In genomic region chr1:3074800-3075199, GRCh38 we compare ENCODE assay signal across 31 cellular contexts. TPM values are rescaled to one million over a fixed set of nuclear protein-coding genes. Genes with fewer than 3 reads are reported as not detected.
DNase-seq lines count a peak whose midpoint lies in the region; ATAC-seq and TF ChIP-seq lines count a peak whose summit lies in the region.
"Had no signal": no experiment of that assay in that cellular context is flagged by ENCODE, and none has a peak within 500 bp of the region (broad histone marks: within the 10 kb centered on the region; RNA-seq: fewer than 3 reads in every experiment).

No MANE protein-coding gene starts in this region.

- no peak for TF ChIP-seq CTCF in heart left ventricle (IDR thresholded peaks at IDR 0.05)
- TF ChIP-seq CTCF in right atrium auricular region (IDR thresholded peaks at IDR 0.05) = no peak
- no peak for TF ChIP-seq CTCF in left ventricle myocardium inferior (IDR thresholded peaks at IDR 0.05; ENCODE audit: borderline replicate concordance)
- TF ChIP-seq CTCF in hepatocyte (IDR thresholded peaks at IDR 0.05; ENCODE audit: poor library complexity) = no peak

- intact Hi-C loops in heart left ventricle (cut with DNase I) = loop anchor here in 8 of 10 donors (5.0 to 10.0 kb wide), 7 partner anchors 50 to 240 kb away; no protein-coding TSS in a partner anchor
- intact Hi-C loops in left ventricle myocardium inferior (cut with micrococcal nuclease) = no loop called here
- intact Hi-C loops in aorta (cut with DNase I) = loop anchor here (2.0 to 5.0 kb wide), 4 partner anchors 53 to 203 kb away; no protein-coding TSS in a partner anchor

- peaks cover 3 to 59% (median 24%) of the 10 kb centered on the region in 9 donors for H3K27me3 ChIP-seq in heart left ventricle
- H3K27me3 ChIP-seq in right atrium auricular region = peaks cover 9 to 17% of the 10 kb centered on the region in 2 donors
- H3K27me3 ChIP-seq in left ventricle myocardium inferior (ENCODE audit: low read depth) = peaks cover 79% of the 10 kb centered on the region
- H3K27me3 ChIP-seq in neuronal stem cell (ENCODE audit: control insufficient read depth in 3 of 3, insufficient read depth in 3 of 3, low read depth in 1 of 3, low read length in 3 of 3) = peaks cover 20 to 97% (median 49%) of the 10 kb centered on the region in 3 experiments
- H3K27me3 ChIP-seq in aorta (ENCODE audit: control insufficient read depth in 1 of 2, insufficient read depth in 2 of 2, low read length in 1 of 2) = no peaks in the 10 kb centered on the region
- peaks cover 56% of the 10 kb centered on the region for H3K27me3 ChIP-seq in hepatocyte

- H3K27ac ChIP-seq in heart left ventricle = peak overlapping the region in 10 of 12 donors; percentile 41 to 99 (median 86)
- H3K27ac ChIP-seq in right atrium auricular region = no peak overlapping the region
- peak overlapping the region; percentile 96 for H3K27ac ChIP-seq in left ventricle myocardium inferior (replicated peaks)
- H3K27ac ChIP-seq in neuronal stem cell (replicated peaks; ENCODE audit: low read length) = no peak overlapping the region
- H3K27ac ChIP-seq in aorta (ENCODE audit: low read depth in 1 of 2, low read length in 2 of 2) = peak overlapping the region; percentile 3 to 80
- H3K27ac ChIP-seq in hepatocyte = no peak overlapping the region
- H3K27ac ChIP-seq: PC-9, sigmoid colon had no signal

- H3K18ac ChIP-seq in neuronal stem cell (ENCODE audit: low read length) = peak overlapping the region; percentile 94

- H3K9me3 ChIP-seq in heart left ventricle (no peaks in the 10 kb centered on the region), right atrium auricular region (no peaks in the 10 kb centered on the region), left ventricle myocardium inferior (replicated peaks) (no peaks in the 10 kb centered on the region), neuronal stem cell (replicated peaks in 1 of 2; ENCODE audit: control insufficient read depth in 2 of 2, insufficient read depth in 1 of 2, low read depth in 1 of 2, low read length in 2 of 2) (no peaks in the 10 kb centered on the region), aorta (ENCODE audit: control insufficient read depth, low read length) (no peaks in the 10 kb centered on the region), hepatocyte (ENCODE audit: low read depth) (no peaks in the 10 kb centered on the region)
- H3K9me3 ChIP-seq: sigmoid colon had no signal

- peaks cover 0 to 91% (median 21%) of the 10 kb centered on the region in 12 donors for H3K4me1 ChIP-seq in heart left ventricle
- H3K4me1 ChIP-seq in right atrium auricular region = peaks cover 0 to 19% of the 10 kb centered on the region in 2 donors
- H3K4me1 ChIP-seq in left ventricle myocardium inferior = peaks cover 84% of the 10 kb centered on the region
- H3K4me1 ChIP-seq in neuronal stem cell (ENCODE audit: control insufficient read depth in 2 of 2, insufficient read depth in 1 of 2, low read depth in 1 of 2, low read length in 2 of 2) = peaks cover 0 to 45% of the 10 kb centered on the region in 2 donors
- no peaks in the 10 kb centered on the region for H3K4me1 ChIP-seq in aorta (ENCODE audit: control insufficient read depth in 1 of 2, insufficient read depth in 2 of 2, low read length in 2 of 2)
- peaks cover 10% of the 10 kb centered on the region for H3K4me1 ChIP-seq in hepatocyte (ENCODE audit: insufficient read depth)

- peak; percentile 13 to 34 (median 28) for ATAC-seq in heart left ventricle
- ATAC-seq in aorta (ENCODE audit: low FRiP score) = no peak
- ATAC-seq in HG03432 (IDR thresholded peaks at IDR 0.05; ENCODE audit: unreplicated experiment) = no peak

- DNase-seq in heart left ventricle (peak in 2 of 5 donors; percentile 44 to 48), right atrium auricular region (ENCODE audit: low spot score) (no peak), left ventricle myocardium inferior (no peak), neuronal stem cell (ENCODE audit: low spot score) (no peak), aorta (no peak), hepatocyte (ENCODE audit: low spot score) (no peak)
- DNase-seq in activated CD4-positive, CD25-positive, alpha-beta regulatory T cell (lab: John Stamatoyannopoulos, UW) = no peak
- DNase-seq: activated CD4-positive, alpha-beta memory T cell treated with anti-CD3 and anti-CD28 coated beads for 36 hours; activated CD4-positive, alpha-beta T cell treated with anti-CD3 and anti-CD28 coated beads for 1 hour; activated CD8-positive, alpha-beta memory T cell treated with anti-CD3 and anti-CD28 coated beads, Interleukin-2, amount 50 U/mL, for 4 hours; activated naive CD4-positive, alpha-beta T cell treated with anti-CD3 and anti-CD28 coated beads for 36 hours; dermis blood vessel endothelial cell; endodermal cell; NCI-H1436 treated with DMSO at 0.1 percent for 48 hours; NCI-H2081 treated with DMSO at 0.1 percent for 48 hours; NCI-H2227 treated with DMSO at 0.1 percent for 48 hours; PC-9; SHP77; sigmoid colon; stimulated activated CD4-positive, alpha-beta T cell treated with anti-CD3 and anti-CD28 coated beads, Interleukin-12 subunit alpha, Interleukin-12 subunit beta, amount 100 ng/mL, for 4 hours; stimulated activated CD4-positive, alpha-beta T cell treated with anti-CD3 and anti-CD28 coated beads, Interleukin-4, amount 100 ng/mL, for 1 hour had no signal

- H3K4ac ChIP-seq in neuronal stem cell (ENCODE audit: low read length) = peak overlapping the region; percentile 5

- peak overlapping the region; percentile 87 for H2BK120ac ChIP-seq in neuronal stem cell (ENCODE audit: low read depth, low read length)

- H3K14ac ChIP-seq in neuronal stem cell (ENCODE audit: low read length) = peak overlapping the region; percentile 63

- H3K79me1 ChIP-seq in neuronal stem cell (ENCODE audit: low read depth, low read length) = peaks cover 33% of the 10 kb centered on the region

- no peaks in the 10 kb centered on the region for H3K9me2 ChIP-seq in hepatocyte (replicated peaks; ENCODE audit: insufficient read depth)

- H4K8ac ChIP-seq in neuronal stem cell (ENCODE audit: low read depth, low read length) = no peak overlapping the region

- H3K79me2 ChIP-seq in hepatocyte = peaks cover 34% of the 10 kb centered on the region

- TF ChIP-seq POLR2A in heart left ventricle (IDR thresholded peaks at IDR 0.05) = no peak

- H2AFZ ChIP-seq in neuronal stem cell (ENCODE audit: low read length) (no peak overlapping the region), hepatocyte (no peak overlapping the region)
- H2AFZ ChIP-seq: PC-9 had no signal

- peak overlapping the region; percentile 7 for H2BK5ac ChIP-seq in neuronal stem cell (ENCODE audit: low read length)

- H3K9ac ChIP-seq in neuronal stem cell (ENCODE audit: low read depth, low read length, poor library complexity) = peak overlapping the region; percentile 67

- peak overlapping the region; percentile 99 for H2BK15ac ChIP-seq in neuronal stem cell (ENCODE audit: low read length)

- H2BK12ac ChIP-seq in neuronal stem cell (ENCODE audit: low read length) = no peak overlapping the region

- H3K23ac ChIP-seq in neuronal stem cell (ENCODE audit: low read depth, low read length, poor library complexity) = peak overlapping the region; percentile 11

- WGBS in heart left ventricle, 4 donors = 50 to 56% (median 53%) methylated on average over 8 to 12 of the region's 12 CpGs
- no CpG with 5 or more reads among the region's 12 CpGs for WGBS in neuronal stem cell (ENCODE audit: extremely low coverage in 2 of 2, insufficient read length in 2 of 2, insufficient replicate concordance in 1 of 2), 2 donors
- 7 to 10% methylated on average over 12 of the region's 12 CpGs for WGBS in aorta, 2 donors
- 75% methylated on average over 12 of the region's 12 CpGs for WGBS in hepatocyte (ENCODE audit: low lambda C conversion rate, missing lambda C conversion rate)

- peak overlapping the region; percentile 65 for H4K91ac ChIP-seq in neuronal stem cell (ENCODE audit: low read depth, low read length, poor library complexity)

- H3K4me3 ChIP-seq in heart left ventricle (peak overlapping the region in 2 of 12 donors; percentile 16 to 95), right atrium auricular region (no peak overlapping the region), left ventricle myocardium inferior (peak overlapping the region; percentile 87), neuronal stem cell (ENCODE audit: low read length in 2 of 2) (no peak overlapping the region), aorta (ENCODE audit: low read length in 2 of 2) (no peak overlapping the region), hepatocyte (no peak overlapping the region)
- H3K4me3 ChIP-seq: PC-9, sigmoid colon had no signal

- peak overlapping the region; percentile 100 for H2AK5ac ChIP-seq in neuronal stem cell (ENCODE audit: low read depth, low read length)

- H4K20me1 ChIP-seq in hepatocyte (ENCODE audit: insufficient read depth, poor library complexity, severe bottlenecking) = no peaks in the 10 kb centered on the region

- no peak overlapping the region for H3K4me2 ChIP-seq in neuronal stem cell (ENCODE audit: insufficient read depth, low read length, poor library complexity, severe bottlenecking)
- H3K4me2 ChIP-seq in hepatocyte = no peak overlapping the region
- H3K4me2 ChIP-seq: PC-9 had no signal

- no peaks in the 10 kb centered on the region for H3K36me3 ChIP-seq in heart left ventricle
- H3K36me3 ChIP-seq in right atrium auricular region = no peaks in the 10 kb centered on the region
- no peaks in the 10 kb centered on the region for H3K36me3 ChIP-seq in left ventricle myocardium inferior
- no peaks in the 10 kb centered on the region for H3K36me3 ChIP-seq in neuronal stem cell (replicated peaks in 1 of 2; ENCODE audit: control insufficient read depth in 2 of 2, insufficient read depth in 2 of 2, low read length in 2 of 2)
- no peaks in the 10 kb centered on the region for H3K36me3 ChIP-seq in aorta (ENCODE audit: control insufficient read depth in 1 of 2, insufficient read depth in 2 of 2, low read length in 1 of 2)
- no peaks in the 10 kb centered on the region for H3K36me3 ChIP-seq in hepatocyte (replicated peaks; ENCODE audit: insufficient read depth, low read depth)
- H3K36me3 ChIP-seq: sigmoid colon had no signal

RNA-seq across cellular contexts. Expression of gene PRDM16, which starts 5.8 kb away (rescaled TPM):
- total RNA-seq in heart left ventricle (10 to 100 TPM in 7 of 9 donors, 1 to 10 TPM in 2; 6.0 to 22.7 (median 14.4) TPM), right atrium auricular region (1 to 10 TPM in 1 of 2 donors, under 1 TPM in 1; 0.22 to 3.3 TPM), left ventricle myocardium inferior (16.6 TPM), aorta (10 to 100 TPM; 61.9 to 80.7 TPM), hepatocyte (3.9 and 9.9 TPM in 2 replicates)
- polyA plus RNA-seq in heart left ventricle (10 to 100 TPM; 11.3 to 13.1 TPM), aorta (10 to 100 TPM in 1 of 2 donors, 1 to 10 TPM in 1; 5.0 to 21.1 TPM), hepatocyte (7.7 and 8.1 TPM in 2 replicates)
- 7.9 TPM for polyA plus RNA-seq in neuronal stem cell (2013, experiment 1 of 2)
- polyA plus RNA-seq in neuronal stem cell (2013, experiment 2 of 2) = 7.6 TPM
- total RNA-seq: activated CD4-positive, alpha-beta memory T cell treated with anti-CD3 and anti-CD28 coated beads for 36 hours; activated T-helper 1 cell treated with anti-CD3 and anti-CD28 coated beads, Interleukin-12 subunit alpha, Interleukin-12 subunit beta, Interleukin-2, Interleukin-4 antibody, amounts not matched to agents 30 ng/mL and 10 ng/mL and 1 ng/mL, durations not matched to agents 14 hours and 24 hours and 36 hours; dermis blood vessel endothelial cell; myocyte; PC-9; T-helper 2 cell treated with Interferon-gamma antibody and Interleukin-4, amounts not matched to agents 100 ng/mL and 5 ng/mL, for 36 hours had no signal
- polyA plus RNA-seq: IgD-negative memory B cell had no signal

RNA-seq across cellular contexts. Expression of gene ACTRT2, which starts 53.5 kb away (rescaled TPM):
- total RNA-seq in heart left ventricle (not detected), right atrium auricular region (not detected), left ventricle myocardium inferior (not detected), aorta (not detected), hepatocyte (not detected in 2 replicates)
- polyA plus RNA-seq in heart left ventricle (not detected), aorta (not detected), hepatocyte (not detected in 2 replicates)
- polyA plus RNA-seq in neuronal stem cell (2013, experiment 1 of 2) = 0.29 TPM
- 0.29 TPM for polyA plus RNA-seq in neuronal stem cell (2013, experiment 2 of 2)
- total RNA-seq: A172; activated CD4-positive, alpha-beta memory T cell treated with anti-CD3 and anti-CD28 coated beads for 36 hours; activated naive CD4-positive, alpha-beta T cell treated with anti-CD3 and anti-CD28 coated beads for 36 hours; activated T-helper 1 cell treated with anti-CD3 and anti-CD28 coated beads, Interleukin-12 subunit alpha, Interleukin-12 subunit beta, Interleukin-2, Interleukin-4 antibody, amounts not matched to agents 30 ng/mL and 10 ng/mL and 1 ng/mL, durations not matched to agents 14 hours and 24 hours and 36 hours; Daoy; dermis blood vessel endothelial cell; endodermal cell; kidney epithelial cell; myocyte; PC-9; sigmoid colon; T-helper 2 cell treated with Interferon-gamma antibody and Interleukin-4, amounts not matched to agents 100 ng/mL and 5 ng/mL, for 36 hours; urinary bladder had no signal
- polyA plus RNA-seq: esophagus, IgD-negative memory B cell, sigmoid colon, urinary bladder had no signal

Comparison
In these comparisons a context has a peak if more than half of its experiments do, and no peak if none do; other contexts are left out.
1. H3K27ac ChIP-seq: peak in heart left ventricle (10 of 12), left ventricle myocardium inferior (single experiment) and aorta (2 of 2); none in right atrium auricular region (0 of 2), neuronal stem cell (single experiment) and hepatocyte (single experiment).
2. ATAC-seq: peak in heart left ventricle (4 of 4); none in aorta (single experiment) and HG03432 (single experiment).